ENCODE assay signal across 19 cellular contexts in the genomic region with DNA sequence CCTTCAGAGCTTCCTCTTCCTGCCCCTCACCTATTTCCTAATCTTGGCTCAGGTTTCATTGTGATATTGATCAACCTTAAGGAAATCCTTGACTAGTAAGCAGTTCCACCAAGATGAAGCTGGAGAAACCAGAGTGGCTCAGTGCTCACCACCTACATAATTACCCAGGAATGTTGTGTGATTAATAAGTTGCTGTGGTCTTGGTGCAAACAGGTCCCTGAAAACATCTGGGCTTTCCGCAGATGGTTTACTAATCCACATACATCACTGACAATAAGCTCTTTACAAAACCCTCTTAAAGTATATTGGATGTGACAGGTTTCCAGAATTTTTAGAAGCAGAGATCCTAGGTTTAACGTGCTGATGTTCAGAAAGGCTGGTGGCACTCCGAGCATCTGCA. TPM values are rescaled to one million over a fixed set of nuclear protein-coding genes. Genes with fewer than 3 reads are reported as not detected.
DNase-seq lines count a peak whose midpoint lies in the region; ATAC-seq, FAIRE-seq and TF ChIP-seq lines count a peak whose summit lies in the region.
"Had no signal": no experiment of that assay in that cellular context is flagged by ENCODE, and none has a peak within 500 bp of the region (broad histone marks: within the 10 kb centered on the region; RNA-seq: fewer than 3 reads in every experiment).

No MANE protein-coding gene starts in this region.

- 70% methylated on average over 3 of the region's 3 CpGs for WGBS in hepatocyte (ENCODE audit: low lambda C conversion rate, missing lambda C conversion rate)

- H3K9ac ChIP-seq in HCT116 (ENCODE audit: low read length), result peak overlapping the region; percentile 29; the same call in 1 of the 2 replicates
- peak overlapping the region; percentile 15 for H3K9ac ChIP-seq in astrocyte (ENCODE audit: low read length)
- H3K9ac ChIP-seq: KMS-11 had no signal

- H2AFZ ChIP-seq in HCT116 (ENCODE audit: low read depth, low read length, poor library complexity, severe bottlenecking), result peak overlapping the region; percentile 60
- peak overlapping the region; percentile 13 for H2AFZ ChIP-seq in astrocyte (ENCODE audit: low read depth, low read length)
- H2AFZ ChIP-seq in hepatocyte, result no peak overlapping the region

- POLR2A ChIA-PET in HCT116 (lab: Charles Lee), result interaction anchor here (1.1 to 1.8 kb wide), 4 partner anchors 13 to 72 kb away, joined by 4 to 7 read pairs (median 6); no protein-coding TSS in a partner anchor

- peak; percentile 30 for ATAC-seq in HCT116
- ATAC-seq in GM18870 (IDR thresholded peaks at IDR 0.05; ENCODE audit: unreplicated experiment), result no peak
- ATAC-seq in activated T-cell treated with anti-CD3 and anti-CD28 coated beads, Interleukin-2, amount 50 U/mL, for 72 hours (replicated peaks in 1 of 2), result no peak
- ATAC-seq: activated naive CD8-positive, alpha-beta T cell treated with anti-CD3 and anti-CD28 coated beads, Interleukin-2, amount 50 U/mL, for 24 hours; stimulated activated naive CD8-positive, alpha-beta T cell treated with anti-CD3 and anti-CD28 coated beads, Interleukin-15, Interleukin-2, amounts not matched to agents 100 U/mL and 50 U/mL, for 24 hours had no signal

- TF ChIP-seq POLR2A in HCT116 (IDR thresholded peaks at IDR 0.05; ENCODE audit: borderline replicate concordance, extremely low read depth, insufficient read depth, insufficient read length), result no peak

- no peak for FAIRE-seq in astrocyte (lab: Jason Lieb, UNC)
- FAIRE-seq: small intestine had no signal

- peak overlapping the region; percentile 82 for H3K27ac Mint-ChIP-seq in astrocyte (ENCODE audit: unreplicated experiment)
- H3K27ac Mint-ChIP-seq in activated T-cell treated with anti-CD3 and anti-CD28 coated beads, Interleukin-2, amount 50 U/mL, for 72 hours, result no peak overlapping the region
- H3K27ac Mint-ChIP-seq: activated CD4-positive, alpha-beta T cell treated with anti-CD3 and anti-CD28 coated beads, Interleukin-2, amount 10 ng/mL, durations not matched to agents 7 days and 5 days; activated naive CD8-positive, alpha-beta T cell treated with anti-CD3 and anti-CD28 coated beads, Interleukin-2, amount 50 U/mL, for 24 hours; activated T-cell treated with anti-CD3 and anti-CD28 coated beads, Interleukin-2, amount 50 U/mL, for 24 hours had no signal

- no peaks in the 10 kb centered on the region for H3K27me3 Mint-ChIP-seq in astrocyte (ENCODE audit: low read depth, unreplicated experiment)
- H3K27me3 Mint-ChIP-seq in activated T-cell treated with anti-CD3 and anti-CD28 coated beads, Interleukin-2, amount 50 U/mL, for 72 hours (ENCODE audit: low read depth), result peaks cover 21% of the 10 kb centered on the region

- DNase-seq in A172 (ENCODE audit: low spot score) (peak; percentile 64), HCT116 (ENCODE audit: low read depth, low spot score) (peak; percentile 21), astrocyte (ENCODE audit: low read depth) (peak; percentile 91), hepatocyte (ENCODE audit: low spot score) (no peak), globus pallidus (ENCODE audit: low spot score) (no peak)
- DNase-seq in effector CD4-positive, alpha-beta T cell, result no peak
- DNase-seq in activated T-cell treated with anti-CD3 and anti-CD28 coated beads, Interleukin-2, amount 50 U/mL, for 72 hours, result no peak
- DNase-seq: activated CD4-positive, alpha-beta T cell treated with anti-CD3 and anti-CD28 coated beads, Interleukin-2, amount 10 ng/mL, durations not matched to agents 7 days and 5 days; activated naive CD8-positive, alpha-beta T cell treated with anti-CD3 and anti-CD28 coated beads, Interleukin-2, amount 50 U/mL, for 24 hours; activated T-cell treated with anti-CD3 and anti-CD28 coated beads, Interleukin-2, amount 50 U/mL, for 24 hours; H7; NCI-H1694; NCI-H524 treated with DMSO at 0.1 percent for 48 hours; stimulated activated naive CD8-positive, alpha-beta T cell treated with anti-CD3 and anti-CD28 coated beads, Interleukin-15, Interleukin-2, amounts not matched to agents 100 U/mL and 50 U/mL, for 24 hours; T1000 had no signal

- RAD21 ChIA-PET in HCT116 (lab: Charles Lee; ENCODE audit: low non-redundant PET in 1 of 2, low total read pairs in 2 of 2, uncharacterized antibody in 2 of 2, unreplicated experiment in 2 of 2), result no interaction called here

- H4K20me1 ChIP-seq in HCT116 (ENCODE audit: insufficient read depth) (no peaks in the 10 kb centered on the region), astrocyte (ENCODE audit: insufficient read depth, low read length) (no peaks in the 10 kb centered on the region), hepatocyte (ENCODE audit: insufficient read depth, poor library complexity, severe bottlenecking) (no peaks in the 10 kb centered on the region)

- H3K79me2 ChIP-seq in HCT116 (ENCODE audit: insufficient read depth, low read length) (no peaks in the 10 kb centered on the region), astrocyte (ENCODE audit: insufficient read depth, low read length) (no peaks in the 10 kb centered on the region), hepatocyte (no peaks in the 10 kb centered on the region)

- TSS peak; percentile 75 for BruUV-seq in HCT116 (replicated peaks; lab: Mats Ljungman, UMichigan)

- H3K36me3 ChIP-seq in HCT116 (ENCODE audit: control insufficient read depth in 1 of 2, insufficient read depth in 2 of 2, low read length in 2 of 2), result no peaks in the 10 kb centered on the region
- no peaks in the 10 kb centered on the region for H3K36me3 ChIP-seq in astrocyte (ENCODE audit: insufficient read depth, low read length)
- H3K36me3 ChIP-seq in hepatocyte (replicated peaks; ENCODE audit: insufficient read depth, low read depth), result no peaks in the 10 kb centered on the region
- H3K36me3 ChIP-seq: neutrophil had no signal

- H3K4me1 Mint-ChIP-seq in astrocyte (ENCODE audit: low read depth, unreplicated experiment), result peaks cover 27% of the 10 kb centered on the region
- H3K4me1 Mint-ChIP-seq in activated T-cell treated with anti-CD3 and anti-CD28 coated beads, Interleukin-2, amount 50 U/mL, for 72 hours (ENCODE audit: low read depth), result no peaks in the 10 kb centered on the region
- H3K4me1 Mint-ChIP-seq: activated CD4-positive, alpha-beta T cell treated with anti-CD3 and anti-CD28 coated beads, Interleukin-2, amount 10 ng/mL, durations not matched to agents 7 days and 5 days; activated naive CD8-positive, alpha-beta T cell treated with anti-CD3 and anti-CD28 coated beads, Interleukin-2, amount 50 U/mL, for 24 hours had no signal

- H3K4me2 ChIP-seq in HCT116 (ENCODE audit: low read length) (peak overlapping the region; percentile 65), astrocyte (ENCODE audit: low read length) (peak overlapping the region; percentile 77), hepatocyte (no peak overlapping the region)
- H3K4me2 ChIP-seq: KMS-11 had no signal

- H3K9me2 ChIP-seq in HCT116 (ENCODE audit: insufficient read depth) (no peaks in the 10 kb centered on the region), hepatocyte (replicated peaks; ENCODE audit: insufficient read depth) (no peaks in the 10 kb centered on the region)

- H3K4me3 Mint-ChIP-seq in astrocyte (ENCODE audit: unreplicated experiment), result no peak overlapping the region
- H3K4me3 Mint-ChIP-seq in activated T-cell treated with anti-CD3 and anti-CD28 coated beads, Interleukin-2, amount 50 U/mL, for 72 hours, result no peak overlapping the region
- H3K4me3 Mint-ChIP-seq: activated CD4-positive, alpha-beta T cell treated with anti-CD3 and anti-CD28 coated beads, Interleukin-2, amount 10 ng/mL, durations not matched to agents 7 days and 5 days; activated naive CD8-positive, alpha-beta T cell treated with anti-CD3 and anti-CD28 coated beads, Interleukin-2, amount 50 U/mL, for 24 hours; activated T-cell treated with anti-CD3 and anti-CD28 coated beads, Interleukin-2, amount 50 U/mL, for 24 hours had no signal

- H3K4me3 ChIP-seq in HCT116 (replicated peaks in 1 of 2; ENCODE audit: low read depth in 1 of 2, low read length in 2 of 2), result peak overlapping the region in 1 of 2 experiments; percentile 11; a peak in 2 of 4 replicates
- peak overlapping the region; percentile 32 for H3K4me3 ChIP-seq in astrocyte (ENCODE audit: insufficient read depth, low read depth, low read length)
- no peak overlapping the region for H3K4me3 ChIP-seq in hepatocyte

- no peaks in the 10 kb centered on the region for H3K9me3 Mint-ChIP-seq in astrocyte (ENCODE audit: unreplicated experiment)
- no peaks in the 10 kb centered on the region for H3K9me3 Mint-ChIP-seq in activated T-cell treated with anti-CD3 and anti-CD28 coated beads, Interleukin-2, amount 50 U/mL, for 72 hours
- H3K9me3 Mint-ChIP-seq: activated CD4-positive, alpha-beta T cell treated with anti-CD3 and anti-CD28 coated beads, Interleukin-2, amount 10 ng/mL, durations not matched to agents 7 days and 5 days; activated naive CD8-positive, alpha-beta T cell treated with anti-CD3 and anti-CD28 coated beads, Interleukin-2, amount 50 U/mL, for 24 hours; activated T-cell treated with anti-CD3 and anti-CD28 coated beads, Interleukin-2, amount 50 U/mL, for 24 hours had no signal

- intact Hi-C loops in HCT116 (cut with micrococcal nuclease), result loop anchor here (2.0 kb wide), 1 partner anchor 58 kb away; no protein-coding TSS in a partner anchor

- no peak for TF ChIP-seq RAD21 in HCT116 (IDR thresholded peaks at IDR 0.05; ENCODE audit: low read depth)

- H3K27me3 ChIP-seq in HCT116 (ENCODE audit: insufficient read depth, low read length), result no peaks in the 10 kb centered on the region
- no peaks in the 10 kb centered on the region for H3K27me3 ChIP-seq in astrocyte (ENCODE audit: insufficient read depth, low read length)
- H3K27me3 ChIP-seq in hepatocyte, result no peaks in the 10 kb centered on the region

- H3K27ac ChIP-seq in HCT116 (ENCODE audit: low read depth, low read length) (peak overlapping the region; percentile 28; the same call in 1 of the 2 replicates), astrocyte (ENCODE audit: low read depth, low read length) (peak overlapping the region; percentile 57), hepatocyte (peak overlapping the region; percentile 39)
- H3K27ac ChIP-seq: KMS-11, neutrophil had no signal

- no peaks in the 10 kb centered on the region for H3K36me3 Mint-ChIP-seq in astrocyte (ENCODE audit: low read depth, unreplicated experiment)
- no peaks in the 10 kb centered on the region for H3K36me3 Mint-ChIP-seq in activated T-cell treated with anti-CD3 and anti-CD28 coated beads, Interleukin-2, amount 50 U/mL, for 72 hours (ENCODE audit: insufficient read depth in 2 of 2)

- TF ChIP-seq CTCF in HCT116 (IDR thresholded peaks at IDR 0.05 in 2 of 3, conservative IDR thresholded peaks at IDR 0.05 in 1 of 3; ENCODE audit: borderline replicate concordance in 1 of 3, insufficient read depth in 1 of 3, low read depth in 2 of 3, low read length in 2 of 3) (no peak), astrocyte (IDR thresholded peaks at IDR 0.05; ENCODE audit: insufficient read depth, low read depth, low read length) (no peak), hepatocyte (IDR thresholded peaks at IDR 0.05; ENCODE audit: poor library complexity) (no peak)

- H3K9me3 ChIP-seq in HCT116 (ENCODE audit: control insufficient read depth in 1 of 2, insufficient read depth in 1 of 2, low read depth in 1 of 2, low read length in 2 of 2) (no peaks in the 10 kb centered on the region), astrocyte (ENCODE audit: insufficient read depth, low read depth, low read length) (no peaks in the 10 kb centered on the region), hepatocyte (ENCODE audit: low read depth) (no peaks in the 10 kb centered on the region)
- H3K9me3 ChIP-seq: neutrophil had no signal

- CTCF ChIA-PET in HCT116 (lab: Charles Lee), result interaction anchor here (0.7 to 1.3 kb wide), 3 partner anchors 11 to 122 kb away, joined by 3 read pairs; no protein-coding TSS in a partner anchor

- H3K4me1 ChIP-seq in HCT116 (ENCODE audit: control insufficient read depth in 1 of 2, insufficient read depth in 2 of 2, low read length in 2 of 2) (peaks cover 15 to 69% of the 10 kb centered on the region in 2 experiments; a peak in 3 of 4 replicates), astrocyte (ENCODE audit: insufficient read depth, low read length) (peaks cover 34% of the 10 kb centered on the region), hepatocyte (ENCODE audit: insufficient read depth) (peaks cover 35% of the 10 kb centered on the region)

RNA-seq across cellular contexts. Expression of a gene that starts 8.6 kb away (rescaled TPM):
- not detected in 2 replicates for total RNA-seq in A172 (2014; rRNA removed; shearing (Covaris generic))
- not detected for total RNA-seq in HCT116 (2021; ENCODE audit: unreplicated experiment)
- not detected in 2 replicates for polyA plus RNA-seq in HCT116 (2012)
- total RNA-seq in astrocyte, result 2.4 and 3.5 TPM in 2 replicates
- total RNA-seq in hepatocyte, result 1.8 and 4.3 TPM in 2 replicates
- 7.7 and 7.9 TPM in 2 replicates for polyA plus RNA-seq in hepatocyte
- 1 to 10 TPM; 1.0 to 3.6 TPM for total RNA-seq in activated T-cell treated with anti-CD3 and anti-CD28 coated beads, Interleukin-2, amount 50 U/mL, for 72 hours
- total RNA-seq: activated CD4-positive, alpha-beta T cell treated with anti-CD3 and anti-CD28 coated beads, Interleukin-2, amount 10 ng/mL, durations not matched to agents 7 days and 5 days had no signal

Comparison
In these comparisons a context has a peak if more than half of its experiments do, and no peak if none do; other contexts are left out.
1. DNase-seq: peak in A172 (single experiment), HCT116 (single experiment) and astrocyte (single experiment); none in hepatocyte (single experiment), effector CD4-positive, alpha-beta T cell (single experiment), activated T-cell treated with anti-CD3 and anti-CD28 coated beads, Interleukin-2, amount 50 U/mL, for 72 hours (0 of 2) and globus pallidus (single experiment).
2. Peak in every context shown above with its lines, with median percentiles within 50 percentile points of each other: H3K27ac ChIP-seq.